In genomic region chr14:100640481-100641273, GRCh38 we compare ENCODE assay signal across 10 cellular contexts. TPM values are rescaled to one million over a fixed set of nuclear protein-coding genes. Genes with fewer than 3 reads are reported as not detected.
DNase-seq lines count a peak whose midpoint lies in the region; ATAC-seq and TF ChIP-seq lines count a peak whose summit lies in the region.
"Had no signal": no experiment of that assay in that cellular context is flagged by ENCODE, and none has a peak within 500 bp of the region (broad histone marks: within the 10 kb centered on the region; RNA-seq: fewer than 3 reads in every experiment).

No MANE protein-coding gene starts in this region.

- H3K36me3 ChIP-seq in Karpas-422 (ENCODE audit: insufficient read depth, low read length) = no peaks in the 10 kb centered on the region
- H3K36me3 ChIP-seq: neutrophil, SJSA1 had no signal

- H3K4me3 ChIP-seq in Karpas-422 (ENCODE audit: low read length) = no peak overlapping the region
- H3K4me3 ChIP-seq: SJSA1 had no signal

- no peak overlapping the region for H3K9ac ChIP-seq in Karpas-422 (ENCODE audit: low read length)

- H3K9me3 Mint-ChIP-seq in chondrocyte (ENCODE audit: low read depth) = peaks cover under 1% of the 10 kb centered on the region

- TF ChIP-seq CTCF in chondrocyte (IDR thresholded peaks at IDR 0.05) = peak; percentile 37

- peak; percentile 95 for ATAC-seq in HG03196 (IDR thresholded peaks at IDR 0.05; ENCODE audit: unreplicated experiment)

- H3K27ac Mint-ChIP-seq in chondrocyte (ENCODE audit: unreplicated experiment) = peak overlapping the region; percentile 68

- no peak overlapping the region for H3K4me2 ChIP-seq in Karpas-422 (ENCODE audit: low read depth, low read length, poor library complexity, severe bottlenecking)

- DNase-seq in GM19240 (ENCODE audit: insufficient read length, low spot score) (peak; percentile 52), chondrocyte (ENCODE audit: low spot score) (no peak), mesenteric fat pad (ENCODE audit: low spot score) (no peak), Karpas-422 (no peak), NCI-H1417 treated with DMSO at 0.1 percent for 48 hours (lab: John Stamatoyannopoulos, UW) (no peak)
- peak; percentile 27 for DNase-seq in activated CD4-positive, CD25-positive, alpha-beta regulatory T cell treated with anti-CD3 and anti-CD28 coated beads, Interleukin-2, amount 50 U/mL, for 16 hours (ENCODE audit: low read depth, low spot score)
- peak; percentile 28 to 53 for DNase-seq in stimulated activated CD8-positive, alpha-beta memory T cell treated with anti-CD3 and anti-CD28 coated beads, Interleukin-4, amount 100 ng/mL, for 4 hours (ENCODE audit: low read depth in 2 of 2, low spot score in 1 of 2)

- H2AFZ ChIP-seq in Karpas-422 (ENCODE audit: low read length) = no peak overlapping the region

- peaks cover 17% of the 10 kb centered on the region for H3K4me1 Mint-ChIP-seq in chondrocyte (ENCODE audit: low read depth)

- H3K4me1 ChIP-seq in Karpas-422 (ENCODE audit: low read length) = no peaks in the 10 kb centered on the region
- H3K4me1 ChIP-seq: SJSA1 had no signal

- H3K79me2 ChIP-seq in Karpas-422 (ENCODE audit: low read length) = no peaks in the 10 kb centered on the region

- no peaks in the 10 kb centered on the region for H4K20me1 ChIP-seq in Karpas-422 (ENCODE audit: insufficient read depth, low read depth, low read length)

- H3K9me3 ChIP-seq in Karpas-422 (ENCODE audit: low read length) = no peaks in the 10 kb centered on the region
- H3K9me3 ChIP-seq: neutrophil, SJSA1 had no signal

- H3K27me3 Mint-ChIP-seq in chondrocyte (ENCODE audit: low read depth) = no peaks in the 10 kb centered on the region

- no peaks in the 10 kb centered on the region for H3K36me3 Mint-ChIP-seq in chondrocyte (ENCODE audit: low read depth)

- no peak overlapping the region for H3K27ac ChIP-seq in Karpas-422 (ENCODE audit: low read length)
- H3K27ac ChIP-seq: neutrophil, SJSA1 had no signal

- no peaks in the 10 kb centered on the region for H3K27me3 ChIP-seq in Karpas-422 (ENCODE audit: low read length)
- H3K27me3 ChIP-seq: SJSA1 had no signal

- H3K9me2 ChIP-seq in Karpas-422 (replicated peaks; ENCODE audit: insufficient read depth, low read length) = no peaks in the 10 kb centered on the region

- H3K4me3 Mint-ChIP-seq in chondrocyte (ENCODE audit: unreplicated experiment) = no peak overlapping the region

RNA-seq across cellular contexts. Expression of gene BEGAIN, which starts 53.5 kb away (rescaled TPM):
- total RNA-seq in chondrocyte (5.1 to 6.5 TPM (median 6.5 TPM) in 3 replicates), mesenteric fat pad (2.2 TPM)
- 0.47 TPM in 1 of 2 replicates, not detected in the other for total RNA-seq in Karpas-422 (2014; rRNA removed; shearing (Covaris generic); ENCODE audit: low replicate concordance)
- total RNA-seq: SJSA1 had no signal

Comparison
In these comparisons a context has a peak if more than half of its experiments do, and no peak if none do; other contexts are left out.
1. DNase-seq: peak in GM19240 (single experiment), activated CD4-positive, CD25-positive, alpha-beta regulatory T cell treated with anti-CD3 and anti-CD28 coated beads, Interleukin-2, amount 50 U/mL, for 16 hours (single experiment) and stimulated activated CD8-positive, alpha-beta memory T cell treated with anti-CD3 and anti-CD28 coated beads, Interleukin-4, amount 100 ng/mL, for 4 hours (2 of 2); none in chondrocyte (single experiment), mesenteric fat pad (single experiment), Karpas-422 (single experiment) and NCI-H1417 treated with DMSO at 0.1 percent for 48 hours (single experiment).